Comparison of ENCODE assay signal across 1 cellular context in the genomic region with DNA sequence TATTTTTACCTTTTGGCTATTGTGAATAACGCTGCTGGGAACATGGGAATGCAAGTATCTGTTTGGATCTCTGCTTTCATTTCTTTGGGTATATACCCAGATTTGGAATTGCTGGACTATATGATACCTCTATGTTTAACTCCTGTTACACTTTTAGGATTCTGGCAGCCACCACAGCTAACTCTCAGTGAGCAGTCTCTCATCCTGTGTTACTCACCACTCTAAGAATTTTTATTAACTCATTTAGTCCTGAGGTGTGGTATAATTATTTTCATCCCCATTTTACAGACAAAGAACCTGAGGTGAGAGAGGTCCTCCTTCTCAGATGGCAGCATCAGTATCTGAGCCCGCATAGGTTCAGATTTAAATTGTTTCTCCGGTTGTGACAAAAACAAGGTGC.
TF ChIP-seq lines count a peak whose summit lies in the region.

No MANE protein-coding gene starts in this region.

TF ChIP-seq in H1, 55 proteins besides CTCF, POLR2A, EP300 and RAD21:
- TF ChIP-seq, protein P1, sequence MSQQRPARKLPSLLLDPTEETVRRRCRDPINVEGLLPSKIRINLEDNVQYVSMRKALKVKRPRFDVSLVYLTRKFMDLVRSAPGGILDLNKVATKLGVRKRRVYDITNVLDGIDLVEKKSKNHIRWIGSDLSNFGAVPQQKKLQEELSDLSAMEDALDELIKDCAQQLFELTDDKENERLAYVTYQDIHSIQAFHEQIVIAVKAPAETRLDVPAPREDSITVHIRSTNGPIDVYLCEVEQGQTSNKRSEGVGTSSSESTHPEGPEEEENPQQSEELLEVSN (IDR thresholded peaks at IDR 0.05): no peak
- TF ChIP-seq SP2 (IDR thresholded peaks at IDR 0.05; ENCODE audit: low read length): no peak
- TF ChIP-seq KDM5A (IDR thresholded peaks at IDR 0.05; ENCODE audit: low read length): no peak
- no peak for TF ChIP-seq JUND (IDR thresholded peaks at IDR 0.05; ENCODE audit: low read length)
- TF ChIP-seq, protein P2, sequence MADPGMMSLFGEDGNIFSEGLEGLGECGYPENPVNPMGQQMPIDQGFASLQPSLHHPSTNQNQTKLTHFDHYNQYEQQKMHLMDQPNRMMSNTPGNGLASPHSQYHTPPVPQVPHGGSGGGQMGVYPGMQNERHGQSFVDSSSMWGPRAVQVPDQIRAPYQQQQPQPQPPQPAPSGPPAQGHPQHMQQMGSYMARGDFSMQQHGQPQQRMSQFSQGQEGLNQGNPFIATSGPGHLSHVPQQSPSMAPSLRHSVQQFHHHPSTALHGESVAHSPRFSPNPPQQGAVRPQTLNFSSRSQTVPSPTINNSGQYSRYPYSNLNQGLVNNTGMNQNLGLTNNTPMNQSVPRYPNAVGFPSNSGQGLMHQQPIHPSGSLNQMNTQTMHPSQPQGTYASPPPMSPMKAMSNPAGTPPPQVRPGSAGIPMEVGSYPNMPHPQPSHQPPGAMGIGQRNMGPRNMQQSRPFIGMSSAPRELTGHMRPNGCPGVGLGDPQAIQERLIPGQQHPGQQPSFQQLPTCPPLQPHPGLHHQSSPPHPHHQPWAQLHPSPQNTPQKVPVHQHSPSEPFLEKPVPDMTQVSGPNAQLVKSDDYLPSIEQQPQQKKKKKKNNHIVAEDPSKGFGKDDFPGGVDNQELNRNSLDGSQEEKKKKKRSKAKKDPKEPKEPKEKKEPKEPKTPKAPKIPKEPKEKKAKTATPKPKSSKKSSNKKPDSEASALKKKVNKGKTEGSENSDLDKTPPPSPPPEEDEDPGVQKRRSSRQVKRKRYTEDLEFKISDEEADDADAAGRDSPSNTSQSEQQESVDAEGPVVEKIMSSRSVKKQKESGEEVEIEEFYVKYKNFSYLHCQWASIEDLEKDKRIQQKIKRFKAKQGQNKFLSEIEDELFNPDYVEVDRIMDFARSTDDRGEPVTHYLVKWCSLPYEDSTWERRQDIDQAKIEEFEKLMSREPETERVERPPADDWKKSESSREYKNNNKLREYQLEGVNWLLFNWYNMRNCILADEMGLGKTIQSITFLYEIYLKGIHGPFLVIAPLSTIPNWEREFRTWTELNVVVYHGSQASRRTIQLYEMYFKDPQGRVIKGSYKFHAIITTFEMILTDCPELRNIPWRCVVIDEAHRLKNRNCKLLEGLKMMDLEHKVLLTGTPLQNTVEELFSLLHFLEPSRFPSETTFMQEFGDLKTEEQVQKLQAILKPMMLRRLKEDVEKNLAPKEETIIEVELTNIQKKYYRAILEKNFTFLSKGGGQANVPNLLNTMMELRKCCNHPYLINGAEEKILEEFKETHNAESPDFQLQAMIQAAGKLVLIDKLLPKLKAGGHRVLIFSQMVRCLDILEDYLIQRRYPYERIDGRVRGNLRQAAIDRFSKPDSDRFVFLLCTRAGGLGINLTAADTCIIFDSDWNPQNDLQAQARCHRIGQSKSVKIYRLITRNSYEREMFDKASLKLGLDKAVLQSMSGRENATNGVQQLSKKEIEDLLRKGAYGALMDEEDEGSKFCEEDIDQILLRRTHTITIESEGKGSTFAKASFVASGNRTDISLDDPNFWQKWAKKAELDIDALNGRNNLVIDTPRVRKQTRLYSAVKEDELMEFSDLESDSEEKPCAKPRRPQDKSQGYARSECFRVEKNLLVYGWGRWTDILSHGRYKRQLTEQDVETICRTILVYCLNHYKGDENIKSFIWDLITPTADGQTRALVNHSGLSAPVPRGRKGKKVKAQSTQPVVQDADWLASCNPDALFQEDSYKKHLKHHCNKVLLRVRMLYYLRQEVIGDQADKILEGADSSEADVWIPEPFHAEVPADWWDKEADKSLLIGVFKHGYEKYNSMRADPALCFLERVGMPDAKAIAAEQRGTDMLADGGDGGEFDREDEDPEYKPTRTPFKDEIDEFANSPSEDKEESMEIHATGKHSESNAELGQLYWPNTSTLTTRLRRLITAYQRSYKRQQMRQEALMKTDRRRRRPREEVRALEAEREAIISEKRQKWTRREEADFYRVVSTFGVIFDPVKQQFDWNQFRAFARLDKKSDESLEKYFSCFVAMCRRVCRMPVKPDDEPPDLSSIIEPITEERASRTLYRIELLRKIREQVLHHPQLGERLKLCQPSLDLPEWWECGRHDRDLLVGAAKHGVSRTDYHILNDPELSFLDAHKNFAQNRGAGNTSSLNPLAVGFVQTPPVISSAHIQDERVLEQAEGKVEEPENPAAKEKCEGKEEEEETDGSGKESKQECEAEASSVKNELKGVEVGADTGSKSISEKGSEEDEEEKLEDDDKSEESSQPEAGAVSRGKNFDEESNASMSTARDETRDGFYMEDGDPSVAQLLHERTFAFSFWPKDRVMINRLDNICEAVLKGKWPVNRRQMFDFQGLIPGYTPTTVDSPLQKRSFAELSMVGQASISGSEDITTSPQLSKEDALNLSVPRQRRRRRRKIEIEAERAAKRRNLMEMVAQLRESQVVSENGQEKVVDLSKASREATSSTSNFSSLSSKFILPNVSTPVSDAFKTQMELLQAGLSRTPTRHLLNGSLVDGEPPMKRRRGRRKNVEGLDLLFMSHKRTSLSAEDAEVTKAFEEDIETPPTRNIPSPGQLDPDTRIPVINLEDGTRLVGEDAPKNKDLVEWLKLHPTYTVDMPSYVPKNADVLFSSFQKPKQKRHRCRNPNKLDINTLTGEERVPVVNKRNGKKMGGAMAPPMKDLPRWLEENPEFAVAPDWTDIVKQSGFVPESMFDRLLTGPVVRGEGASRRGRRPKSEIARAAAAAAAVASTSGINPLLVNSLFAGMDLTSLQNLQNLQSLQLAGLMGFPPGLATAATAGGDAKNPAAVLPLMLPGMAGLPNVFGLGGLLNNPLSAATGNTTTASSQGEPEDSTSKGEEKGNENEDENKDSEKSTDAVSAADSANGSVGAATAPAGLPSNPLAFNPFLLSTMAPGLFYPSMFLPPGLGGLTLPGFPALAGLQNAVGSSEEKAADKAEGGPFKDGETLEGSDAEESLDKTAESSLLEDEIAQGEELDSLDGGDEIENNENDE (IDR thresholded peaks at IDR 0.05; ENCODE audit: insufficient replicate concordance, low read length): no peak
- TF ChIP-seq KDM4A (IDR thresholded peaks at IDR 0.05; ENCODE audit: low read depth, low read length, severe bottlenecking): no peak
